ENCODE assay signal across 22 cellular contexts in genomic region chr6:88545991-88546390, GRCh38.
"Had no signal": no experiment of that assay in that cellular context is flagged by ENCODE, and none has a peak within 500 bp of the region (broad histone marks: within the 10 kb centered on the region; RNA-seq: fewer than 3 reads in every experiment).

No MANE protein-coding gene starts in this region.

- H3K27ac ChIP-seq: PC-9, Peyer's patch, SJCRH30 had no signal

- H3K4me1 ChIP-seq: Peyer's patch, SJCRH30 had no signal

- H3K4me3 ChIP-seq: MG63, PC-9, Peyer's patch, SJCRH30 had no signal

- H2AFZ ChIP-seq: PC-9 had no signal

- ATAC-seq: Right ventricle myocardium inferior, SK-N-SH treated with all-trans-retinoic acid at 6 μM for 48 hours had no signal

- DNase-seq: KBM-7, MG63, NCI-H1092, NCI-H1417 treated with DMSO at 0.1 percent for 48 hours, NCI-H146, NCI-H1694 treated with DMSO at 0.1 percent for 48 hours, NCI-H1930, NCI-H2081, NCI-H2107, NCI-H226, NCI-H446, NCI-H510A, NCI-H524 treated with DMSO at 0.1 percent for 48 hours, NCI-H69, NCI-H774, OCI-M1, PC-9, Peyer's patch, SHP77 treated with DMSO at 0.1 percent for 48 hours, SJCRH30 had no signal

- H3K27me3 ChIP-seq: MG63, Peyer's patch, SJCRH30 had no signal

- H3K9me3 ChIP-seq: MG63, Peyer's patch, SJCRH30 had no signal

- H3K36me3 ChIP-seq: MG63, Peyer's patch, SJCRH30 had no signal

- H3K4me2 ChIP-seq: PC-9 had no signal
